In the genomic region with DNA sequence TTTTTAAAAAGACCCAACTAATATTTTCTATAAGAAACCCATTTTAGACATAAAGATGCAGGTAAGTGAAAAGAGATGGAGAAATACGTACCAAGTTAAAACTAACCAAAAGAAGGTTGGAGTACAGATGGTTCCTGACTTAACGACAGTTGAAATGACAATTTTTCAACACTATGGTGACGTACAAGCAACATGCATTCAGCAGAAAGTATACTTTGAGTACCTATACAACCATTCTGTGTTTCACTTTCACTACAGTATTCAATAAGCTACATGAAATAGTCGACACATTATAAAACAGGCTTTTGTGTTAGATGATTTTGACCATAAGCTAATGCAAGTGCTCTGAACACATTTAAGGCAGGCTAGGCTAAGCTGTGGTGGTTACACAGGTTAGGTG, we compare ENCODE assay signal across 19 cellular contexts.
DNase-seq lines count a peak whose midpoint lies in the region; ATAC-seq lines count a peak whose summit lies in the region.
"Had no signal": no experiment of that assay in that cellular context is flagged by ENCODE, and none has a peak within 500 bp of the region (broad histone marks: within the 10 kb centered on the region; RNA-seq: fewer than 3 reads in every experiment).

No MANE protein-coding gene starts in this region.

- no peaks in the 10 kb centered on the region for H3K27me3 Mint-ChIP-seq in activated CD8-positive, alpha-beta memory T cell treated with anti-CD3 and anti-CD28 coated beads, Interleukin-2, amount 10 ng/mL, durations not matched to agents 7 days and 5 days
- H3K27me3 Mint-ChIP-seq: B cell had no signal

- ATAC-seq in activated CD8-positive, alpha-beta memory T cell treated with anti-CD3 and anti-CD28 coated beads, Interleukin-2, amount 10 ng/mL, durations not matched to agents 7 days and 5 days = peak; percentile 51
- peak; percentile 86 for ATAC-seq in GM19351 (IDR thresholded peaks at IDR 0.05; ENCODE audit: unreplicated experiment)
- peak; percentile 70 for ATAC-seq in HG03565 (IDR thresholded peaks at IDR 0.05; ENCODE audit: unreplicated experiment)
- ATAC-seq in HG02852 (IDR thresholded peaks at IDR 0.05; ENCODE audit: unreplicated experiment) = no peak
- ATAC-seq: CD8-positive, alpha-beta T cell; HCT116 had no signal

- no peak for DNase-seq in activated CD8-positive, alpha-beta memory T cell treated with anti-CD3 and anti-CD28 coated beads, Interleukin-2, amount 10 ng/mL, durations not matched to agents 7 days and 5 days
- DNase-seq in activated CD8-positive, alpha-beta memory T cell treated with anti-CD3 and anti-CD28 coated beads, Interleukin-2, amount 50 U/mL, for 48 hours = no peak
- DNase-seq in NCI-H128 (lab: John Stamatoyannopoulos, UW; ENCODE audit: unreplicated experiment) (no peak), amniotic stem cell (lab: John Stamatoyannopoulos, UW) (no peak)
- DNase-seq: Caco-2; CD8-positive, alpha-beta T cell; IMR-90; KG1; MG63; NCI-H1105 treated with DMSO at 0.1 percent for 48 hours; NCI-H2029; NCI-H446; NCI-H524 treated with DMSO at 0.1 percent for 48 hours; NCI-H774 had no signal

- H3K36me3 Mint-ChIP-seq in activated CD8-positive, alpha-beta memory T cell treated with anti-CD3 and anti-CD28 coated beads, Interleukin-2, amount 10 ng/mL, durations not matched to agents 7 days and 5 days = peaks cover 29% of the 10 kb centered on the region

- H3K27ac Mint-ChIP-seq in activated CD8-positive, alpha-beta memory T cell treated with anti-CD3 and anti-CD28 coated beads, Interleukin-2, amount 10 ng/mL, durations not matched to agents 7 days and 5 days = no peak overlapping the region
- H3K27ac Mint-ChIP-seq: B cell; CD8-positive, alpha-beta T cell had no signal

- H3K9me3 Mint-ChIP-seq in activated CD8-positive, alpha-beta memory T cell treated with anti-CD3 and anti-CD28 coated beads, Interleukin-2, amount 10 ng/mL, durations not matched to agents 7 days and 5 days (ENCODE audit: low read depth) = no peaks in the 10 kb centered on the region
- H3K9me3 Mint-ChIP-seq: CD8-positive, alpha-beta T cell had no signal

- no peak overlapping the region for H3K4me3 Mint-ChIP-seq in activated CD8-positive, alpha-beta memory T cell treated with anti-CD3 and anti-CD28 coated beads, Interleukin-2, amount 10 ng/mL, durations not matched to agents 7 days and 5 days
- H3K4me3 Mint-ChIP-seq: B cell; CD8-positive, alpha-beta T cell had no signal

- peaks cover 20% of the 10 kb centered on the region for H3K4me1 Mint-ChIP-seq in activated CD8-positive, alpha-beta memory T cell treated with anti-CD3 and anti-CD28 coated beads, Interleukin-2, amount 10 ng/mL, durations not matched to agents 7 days and 5 days

- CTCF ChIA-PET in activated CD8-positive, alpha-beta memory T cell treated with anti-CD3 and anti-CD28 coated beads, Interleukin-2, amount 10 ng/mL, durations not matched to agents 7 days and 5 days (lab: Charles Lee) = no interaction called here
